21 cellular contexts compared by ENCODE assay signal in the genomic region with DNA sequence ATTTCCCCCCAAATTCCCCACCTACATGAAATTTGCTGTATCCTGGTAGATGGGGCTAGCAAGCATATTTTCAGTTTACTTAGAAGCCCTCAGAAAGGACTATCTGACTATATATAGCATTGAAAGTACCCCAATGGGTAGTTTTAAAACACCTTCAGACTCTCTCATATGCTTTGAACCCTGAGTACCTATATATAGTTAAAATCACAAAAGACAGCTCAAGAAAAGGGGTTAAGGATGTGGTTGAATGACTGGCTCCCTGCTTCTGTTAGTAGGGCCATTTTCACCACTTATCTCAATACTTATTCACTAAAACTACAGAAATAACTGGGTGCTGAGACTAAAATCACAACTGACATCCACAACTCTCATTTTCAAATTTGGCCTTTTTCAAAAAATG. TPM values are rescaled to one million over a fixed set of nuclear protein-coding genes. Genes with fewer than 3 reads are reported as not detected.
A peak's percentile ranks its signal among the peaks of the same experiment; 100 is the strongest.
DNase-seq lines count a peak whose midpoint lies in the region; ATAC-seq and TF ChIP-seq lines count a peak whose summit lies in the region.
"Had no signal": no experiment of that assay in that cellular context is flagged by ENCODE, and none has a peak within 500 bp of the region (broad histone marks: within the 10 kb centered on the region; RNA-seq: fewer than 3 reads in every experiment).

No MANE protein-coding gene starts in this region.

- no peak overlapping the region for H3K4me3 Mint-ChIP-seq in T-helper 17 cell
- H3K4me3 Mint-ChIP-seq: activated B cell treated with CpG ODN at 0.5 μM for 24 hours; stimulated activated memory B cell treated with anti-CD40 and anti-IgM and Interleukin-4, amounts not matched to agents 10 μg/mL and 1 μg/mL and 100 μg/mL, for 72 hours had no signal

- H3K4me2 ChIP-seq in hepatocyte, result no peak overlapping the region

- intact Hi-C loops in left ventricle myocardium inferior (cut with micrococcal nuclease), result no loop called here

- no peaks in the 10 kb centered on the region for H3K27me3 ChIP-seq in hepatocyte
- H3K27me3 ChIP-seq in left ventricle myocardium inferior (ENCODE audit: low read depth), result no peaks in the 10 kb centered on the region
- H3K27me3 ChIP-seq: BE2C, left lung, tibial nerve had no signal

- H3K36me3 ChIP-seq in hepatocyte (replicated peaks; ENCODE audit: insufficient read depth, low read depth), result no peaks in the 10 kb centered on the region
- H3K36me3 ChIP-seq in left ventricle myocardium inferior, result no peaks in the 10 kb centered on the region
- H3K36me3 ChIP-seq: BE2C, left lung, tibial nerve had no signal

- H3K27ac ChIP-seq in hepatocyte (no peak overlapping the region), left ventricle myocardium inferior (replicated peaks) (no peak overlapping the region)
- H3K27ac ChIP-seq: left lung, parathyroid adenoma, skin epidermis, tibial nerve had no signal

- H3K4me1 Mint-ChIP-seq in T-helper 17 cell, result no peaks in the 10 kb centered on the region
- H3K4me1 Mint-ChIP-seq: stimulated activated memory B cell treated with anti-CD40 and anti-IgM and Interleukin-4, amounts not matched to agents 10 μg/mL and 1 μg/mL and 100 μg/mL, for 72 hours had no signal

- H3K9me3 ChIP-seq in hepatocyte (ENCODE audit: low read depth), result no peaks in the 10 kb centered on the region
- peaks cover 26% of the 10 kb centered on the region for H3K9me3 ChIP-seq in left ventricle myocardium inferior (replicated peaks)
- no peaks in the 10 kb centered on the region for H3K9me3 ChIP-seq in T-helper 17 cell (ENCODE audit: control insufficient read depth, low read length, poor library complexity, severe bottlenecking)
- H3K9me3 ChIP-seq: BE2C had no signal

- no peak for DNase-seq in hepatocyte (ENCODE audit: low spot score)
- DNase-seq in left ventricle myocardium inferior, result no peak
- no peak for DNase-seq in T-helper 17 cell
- DNase-seq in OCI-M2 (lab: John Stamatoyannopoulos, UW; ENCODE audit: unreplicated experiment), result no peak
- DNase-seq: activated B cell treated with CpG ODN at 0.5 μM for 24 hours; activated effector memory CD4-positive, alpha-beta T cell treated with Interleukin-2 at 50 U/mL for 16 hours; aorta; BE2C; foreskin fibroblast; H7; IMR-90; left lung; NCI-H1092 had no signal

- H4K20me1 ChIP-seq in hepatocyte (ENCODE audit: insufficient read depth, poor library complexity, severe bottlenecking), result no peaks in the 10 kb centered on the region

- H3K36me3 Mint-ChIP-seq in T-helper 17 cell (ENCODE audit: low read depth), result peaks cover 3% of the 10 kb centered on the region

- H3K4me1 ChIP-seq in hepatocyte (ENCODE audit: insufficient read depth), result no peaks in the 10 kb centered on the region
- peaks cover 4% of the 10 kb centered on the region for H3K4me1 ChIP-seq in left ventricle myocardium inferior
- H3K4me1 ChIP-seq: BE2C, left lung, parathyroid adenoma, tibial nerve had no signal

- H3K79me2 ChIP-seq in hepatocyte, result peaks cover 5% of the 10 kb centered on the region

- H2AFZ ChIP-seq in hepatocyte, result no peak overlapping the region
- H2AFZ ChIP-seq: parathyroid adenoma had no signal

- ATAC-seq in GM18873 (IDR thresholded peaks at IDR 0.05; ENCODE audit: low FRiP score, unreplicated experiment) (peak; percentile 60), GM21825 (IDR thresholded peaks at IDR 0.05; ENCODE audit: unreplicated experiment) (peak; percentile 58), HG03354 (IDR thresholded peaks at IDR 0.05; ENCODE audit: poor library complexity, severe bottlenecking, unreplicated experiment) (peak; percentile 56), T-helper 17 cell (no peak)
- ATAC-seq: left lung; Right ventricle myocardium inferior; stimulated activated memory B cell treated with anti-CD40 and anti-IgM and Interleukin-4, amounts not matched to agents 10 μg/mL and 1 μg/mL and 100 μg/mL, for 72 hours had no signal

- H3K9me2 ChIP-seq in hepatocyte (replicated peaks; ENCODE audit: insufficient read depth), result no peaks in the 10 kb centered on the region

- H3K27ac Mint-ChIP-seq in T-helper 17 cell, result no peak overlapping the region
- H3K27ac Mint-ChIP-seq: activated B cell treated with CpG ODN at 0.5 μM for 24 hours; stimulated activated memory B cell treated with anti-CD40 and anti-IgM and Interleukin-4, amounts not matched to agents 10 μg/mL and 1 μg/mL and 100 μg/mL, for 72 hours had no signal

- TF ChIP-seq CTCF in hepatocyte (IDR thresholded peaks at IDR 0.05; ENCODE audit: poor library complexity) (no peak), left ventricle myocardium inferior (IDR thresholded peaks at IDR 0.05; ENCODE audit: borderline replicate concordance) (no peak)

- H3K27me3 Mint-ChIP-seq in T-helper 17 cell, result no peaks in the 10 kb centered on the region
- H3K27me3 Mint-ChIP-seq: activated B cell treated with CpG ODN at 0.5 μM for 24 hours; stimulated activated memory B cell treated with anti-CD40 and anti-IgM and Interleukin-4, amounts not matched to agents 10 μg/mL and 1 μg/mL and 100 μg/mL, for 72 hours had no signal

- no peak overlapping the region for H3K4me3 ChIP-seq in hepatocyte
- no peak overlapping the region for H3K4me3 ChIP-seq in left ventricle myocardium inferior
- H3K4me3 ChIP-seq: left lung, skin epidermis, tibial nerve had no signal

RNA-seq across cellular contexts. Expression of a gene that starts 18.5 kb away (rescaled TPM):
- total RNA-seq in hepatocyte (9.5 and 12.8 TPM in 2 replicates), left ventricle myocardium inferior (18.8 TPM), T-helper 17 cell (10 to 100 TPM; 11.6 to 12.9 TPM)
- polyA plus RNA-seq in hepatocyte, result 4.9 and 6.9 TPM in 2 replicates

RNA-seq across cellular contexts. Expression of a gene that starts 19.0 kb away (rescaled TPM):
- 288 and 297 TPM in 2 replicates for total RNA-seq in hepatocyte
- 285 and 298 TPM in 2 replicates for polyA plus RNA-seq in hepatocyte
- total RNA-seq in left ventricle myocardium inferior, result 1,481 TPM
- 10 to 100 TPM; 89.3 to 95.7 TPM for total RNA-seq in T-helper 17 cell
